8 cellular contexts compared by ENCODE assay signal in the genomic region with DNA sequence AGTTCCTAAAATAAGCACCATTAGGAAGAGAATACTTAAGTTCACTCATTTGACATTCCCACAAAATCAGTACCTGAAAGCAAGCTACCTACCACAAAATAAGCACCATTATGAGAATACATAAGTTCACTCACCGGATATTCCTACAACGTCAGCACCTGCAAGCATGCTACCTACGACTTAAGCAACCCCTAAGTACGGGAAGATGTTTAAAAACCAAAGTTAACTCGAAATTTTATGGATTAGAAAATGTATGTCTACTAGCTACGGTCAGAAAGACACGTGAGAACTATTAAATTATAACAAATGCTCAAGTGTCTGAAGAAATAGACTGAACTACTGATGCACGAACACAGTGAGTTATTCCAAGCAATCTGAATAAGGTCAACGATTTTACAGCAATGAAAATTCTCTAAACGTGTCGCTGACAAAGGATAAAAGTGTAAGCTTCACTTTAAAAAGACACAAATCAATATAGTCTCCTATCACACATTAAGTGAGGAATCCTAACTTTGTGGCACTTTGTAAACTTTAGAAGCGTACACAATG. TPM values are rescaled to one million over a fixed set of nuclear protein-coding genes. Genes with fewer than 3 reads are reported as not detected.
A peak's percentile ranks its signal among the peaks of the same experiment; 100 is the strongest.
DNase-seq lines count a peak whose midpoint lies in the region; ATAC-seq lines count a peak whose summit lies in the region.

No MANE protein-coding gene starts in this region.

- peak; percentile 33 for DNase-seq in activated CD4-positive, alpha-beta T cell treated with anti-CD3 and anti-CD28 coated beads for 36 hours
- DNase-seq in activated CD4-positive, alpha-beta T cell treated with anti-CD3 and anti-CD28 coated beads, Interleukin-2, amount 50 U/mL, for 1 hour: no peak
- no peak for DNase-seq in activated T-helper 1 cell treated with anti-CD3 and anti-CD28 coated beads, Interleukin-12 subunit alpha, Interleukin-12 subunit beta, Interleukin-2, Interleukin-4 antibody, amounts not matched to agents 30 ng/mL and 10 ng/mL and 1 ng/mL, durations not matched to agents 14 hours and 24 hours and 36 hours (ENCODE audit: low spot score)
- DNase-seq in iPS-NIHi11 (ENCODE audit: low spot score): no peak

- H3K9ac ChIP-seq in stomach smooth muscle (ENCODE audit: low read length in 2 of 2): peak overlapping the region; percentile 68 to 83

- H3K9me3 ChIP-seq in iPS-18c (ENCODE audit: control insufficient read depth, insufficient read depth, low read length) (no peaks in the 10 kb centered on the region), stomach smooth muscle (ENCODE audit: control insufficient read depth in 2 of 2, low read length in 2 of 2) (no peaks in the 10 kb centered on the region)

- peaks cover 46% of the 10 kb centered on the region for H3K4me1 Mint-ChIP-seq in activated CD4-positive, alpha-beta T cell treated with anti-CD3 and anti-CD28 coated beads for 36 hours
- H3K4me1 Mint-ChIP-seq in activated T-helper 1 cell treated with anti-CD3 and anti-CD28 coated beads, Interleukin-12 subunit alpha, Interleukin-12 subunit beta, Interleukin-2, Interleukin-4 antibody, amounts not matched to agents 30 ng/mL and 10 ng/mL and 1 ng/mL, durations not matched to agents 14 hours and 24 hours and 36 hours (ENCODE audit: low read depth): peaks cover 48% of the 10 kb centered on the region

- intact Hi-C loops in activated CD4-positive, alpha-beta T cell treated with anti-CD3 and anti-CD28 coated beads for 36 hours (cut with DNase I, micrococcal nuclease): loop anchor here (1.0 to 10.0 kb wide), 8 partner anchors 63 to 661 kb away; partner anchors contain the start of genes LITAF (in 2 of the 2) and RSL1D1 (in 1 of the 2)
- intact Hi-C loops in activated T-helper 1 cell treated with anti-CD3 and anti-CD28 coated beads, Interleukin-12 subunit alpha, Interleukin-12 subunit beta, Interleukin-2, Interleukin-4 antibody, amounts not matched to agents 30 ng/mL and 10 ng/mL and 1 ng/mL, durations not matched to agents 14 hours and 24 hours and 36 hours (cut with micrococcal nuclease): loop anchor here (2.0 to 10.0 kb wide), 5 partner anchors 132 to 1527 kb away; partner anchors contain the start of genes ATF7IP2 and SOCS1

- ATAC-seq in activated CD4-positive, alpha-beta T cell treated with anti-CD3 and anti-CD28 coated beads for 36 hours: no peak
- no peak for ATAC-seq in HG03045 (IDR thresholded peaks at IDR 0.05; ENCODE audit: unreplicated experiment)
- no peak for ATAC-seq in GM18858 (IDR thresholded peaks at IDR 0.05; ENCODE audit: unreplicated experiment)

- peaks cover 27% of the 10 kb centered on the region for H3K4me1 ChIP-seq in stomach smooth muscle (ENCODE audit: control insufficient read depth, insufficient read depth, low read length)

- peak overlapping the region; percentile 84 for H3K4me3 ChIP-seq in iPS-18c (ENCODE audit: insufficient read depth, low read depth, low read length)
- peak overlapping the region; percentile 89 to 97 for H3K4me3 ChIP-seq in stomach smooth muscle (ENCODE audit: low read length in 2 of 2)

- CTCF ChIA-PET in activated CD4-positive, alpha-beta T cell treated with anti-CD3 and anti-CD28 coated beads for 36 hours (lab: Charles Lee): interaction anchor here (1.1 to 1.5 kb wide), 2 partner anchors 25 to 65 kb away, joined by 3 to 4 read pairs; no protein-coding TSS in a partner anchor

- no peaks in the 10 kb centered on the region for H3K27me3 ChIP-seq in stomach smooth muscle (ENCODE audit: control insufficient read depth in 1 of 2, insufficient read depth in 2 of 2, low read length in 2 of 2)

- H3K27ac ChIP-seq in stomach smooth muscle (ENCODE audit: low read length): no peak overlapping the region

- H3K27me3 Mint-ChIP-seq in activated CD4-positive, alpha-beta T cell treated with anti-CD3 and anti-CD28 coated beads for 36 hours: no peaks in the 10 kb centered on the region
- peaks cover 5% of the 10 kb centered on the region for H3K27me3 Mint-ChIP-seq in activated T-helper 1 cell treated with anti-CD3 and anti-CD28 coated beads, Interleukin-12 subunit alpha, Interleukin-12 subunit beta, Interleukin-2, Interleukin-4 antibody, amounts not matched to agents 30 ng/mL and 10 ng/mL and 1 ng/mL, durations not matched to agents 14 hours and 24 hours and 36 hours (ENCODE audit: insufficient read depth)

- no peaks in the 10 kb centered on the region for H3K36me3 ChIP-seq in stomach smooth muscle (ENCODE audit: control insufficient read depth in 2 of 2, insufficient read depth in 2 of 2, low read length in 2 of 2)

- H3K4me3 Mint-ChIP-seq in activated CD4-positive, alpha-beta T cell treated with anti-CD3 and anti-CD28 coated beads for 36 hours: peak overlapping the region; percentile 89
- peak overlapping the region; percentile 91 for H3K4me3 Mint-ChIP-seq in activated T-helper 1 cell treated with anti-CD3 and anti-CD28 coated beads, Interleukin-12 subunit alpha, Interleukin-12 subunit beta, Interleukin-2, Interleukin-4 antibody, amounts not matched to agents 30 ng/mL and 10 ng/mL and 1 ng/mL, durations not matched to agents 14 hours and 24 hours and 36 hours

- H3K36me3 Mint-ChIP-seq in activated CD4-positive, alpha-beta T cell treated with anti-CD3 and anti-CD28 coated beads for 36 hours (ENCODE audit: low read depth): peaks cover 37% of the 10 kb centered on the region
- peaks cover 15% of the 10 kb centered on the region for H3K36me3 Mint-ChIP-seq in activated T-helper 1 cell treated with anti-CD3 and anti-CD28 coated beads, Interleukin-12 subunit alpha, Interleukin-12 subunit beta, Interleukin-2, Interleukin-4 antibody, amounts not matched to agents 30 ng/mL and 10 ng/mL and 1 ng/mL, durations not matched to agents 14 hours and 24 hours and 36 hours (ENCODE audit: low read depth)

- peak overlapping the region; percentile 96 for H3K27ac Mint-ChIP-seq in activated CD4-positive, alpha-beta T cell treated with anti-CD3 and anti-CD28 coated beads for 36 hours
- H3K27ac Mint-ChIP-seq in activated T-helper 1 cell treated with anti-CD3 and anti-CD28 coated beads, Interleukin-12 subunit alpha, Interleukin-12 subunit beta, Interleukin-2, Interleukin-4 antibody, amounts not matched to agents 30 ng/mL and 10 ng/mL and 1 ng/mL, durations not matched to agents 14 hours and 24 hours and 36 hours: peak overlapping the region; percentile 92

- H3K9me3 Mint-ChIP-seq in activated CD4-positive, alpha-beta T cell treated with anti-CD3 and anti-CD28 coated beads for 36 hours (ENCODE audit: low read depth): no peaks in the 10 kb centered on the region
- H3K9me3 Mint-ChIP-seq in activated T-helper 1 cell treated with anti-CD3 and anti-CD28 coated beads, Interleukin-12 subunit alpha, Interleukin-12 subunit beta, Interleukin-2, Interleukin-4 antibody, amounts not matched to agents 30 ng/mL and 10 ng/mL and 1 ng/mL, durations not matched to agents 14 hours and 24 hours and 36 hours: no peaks in the 10 kb centered on the region

- POLR2A ChIA-PET in activated CD4-positive, alpha-beta T cell treated with anti-CD3 and anti-CD28 coated beads for 36 hours (lab: Charles Lee): interaction anchor here (0.6 to 0.8 kb wide), 4 partner anchors 62 to 820 kb away, joined by 3 to 4 read pairs (median 3); partner anchors contain the start of gene SNX29

RNA-seq across cellular contexts. Expression of gene GSPT1, which starts 1.5 kb away (rescaled TPM):
- total RNA-seq in activated CD4-positive, alpha-beta T cell treated with anti-CD3 and anti-CD28 coated beads for 36 hours: 100 to 1,000 TPM; 234 to 260 TPM
- total RNA-seq in activated T-helper 1 cell treated with anti-CD3 and anti-CD28 coated beads, Interleukin-12 subunit alpha, Interleukin-12 subunit beta, Interleukin-2, Interleukin-4 antibody, amounts not matched to agents 30 ng/mL and 10 ng/mL and 1 ng/mL, durations not matched to agents 14 hours and 24 hours and 36 hours: 207 and 214 TPM in 2 replicates

RNA-seq across cellular contexts. Expression of gene NPIPB2, which starts 27.6 kb away (rescaled TPM):
- total RNA-seq in activated CD4-positive, alpha-beta T cell treated with anti-CD3 and anti-CD28 coated beads for 36 hours: 10 to 100 TPM in 1 of 2 experiments, 1 to 10 TPM in 1; 7.2 to 12.5 TPM
- total RNA-seq in activated T-helper 1 cell treated with anti-CD3 and anti-CD28 coated beads, Interleukin-12 subunit alpha, Interleukin-12 subunit beta, Interleukin-2, Interleukin-4 antibody, amounts not matched to agents 30 ng/mL and 10 ng/mL and 1 ng/mL, durations not matched to agents 14 hours and 24 hours and 36 hours: 15.0 and 18.8 TPM in 2 replicates

RNA-seq across cellular contexts. Expression of gene TNFRSF17, which starts 50.7 kb away (rescaled TPM):
- total RNA-seq in activated CD4-positive, alpha-beta T cell treated with anti-CD3 and anti-CD28 coated beads for 36 hours: not detected
- not detected in 2 replicates for total RNA-seq in activated T-helper 1 cell treated with anti-CD3 and anti-CD28 coated beads, Interleukin-12 subunit alpha, Interleukin-12 subunit beta, Interleukin-2, Interleukin-4 antibody, amounts not matched to agents 30 ng/mL and 10 ng/mL and 1 ng/mL, durations not matched to agents 14 hours and 24 hours and 36 hours
